12 cellular contexts compared by ENCODE assay signal in genomic region chr9:113582698-113583200, GRCh38.
DNase-seq lines count a peak whose midpoint lies in the region; ATAC-seq and TF ChIP-seq lines count a peak whose summit lies in the region.
"Had no signal": no experiment of that assay in that cellular context is flagged by ENCODE, and none has a peak within 500 bp of the region (broad histone marks: within the 10 kb centered on the region; RNA-seq: fewer than 3 reads in every experiment).

No MANE protein-coding gene starts in this region.

- H3K4me3 ChIP-seq in MM.1S (ENCODE audit: low read length), result no peak overlapping the region; the same call in 1 of the 2 replicates
- no peak overlapping the region for H3K4me3 ChIP-seq in prostate gland

- peak overlapping the region; percentile 36 for H3K4me2 ChIP-seq in MM.1S (ENCODE audit: low read depth, low read length)

- H3K79me2 ChIP-seq in MM.1S (ENCODE audit: low read length), result peaks cover 16% of the 10 kb centered on the region; the same call in 1 of the 2 replicates

- H3K9me3 ChIP-seq in MM.1S (replicated peaks; ENCODE audit: insufficient read depth, low read length), result no peaks in the 10 kb centered on the region
- H3K9me3 ChIP-seq in prostate gland, result no peaks in the 10 kb centered on the region

- no peak overlapping the region for H3K9ac ChIP-seq in MM.1S (ENCODE audit: low read length)

- no peaks in the 10 kb centered on the region for H3K9me2 ChIP-seq in MM.1S (replicated peaks; ENCODE audit: insufficient read depth, low read length)

- H3K4me1 Mint-ChIP-seq in Calu3 (ENCODE audit: low read depth, unreplicated experiment), result peaks cover 36% of the 10 kb centered on the region
- H3K4me1 Mint-ChIP-seq in chondrocyte (ENCODE audit: low read depth), result peaks cover 52% of the 10 kb centered on the region

- H3K4me1 ChIP-seq in MM.1S (ENCODE audit: low read length) (peaks cover 55% of the 10 kb centered on the region), prostate gland (replicated peaks) (peaks cover 36% of the 10 kb centered on the region)

- H3K36me3 Mint-ChIP-seq in Calu3 (ENCODE audit: insufficient read depth, unreplicated experiment) (peaks cover 41% of the 10 kb centered on the region), chondrocyte (ENCODE audit: low read depth) (peaks cover 29% of the 10 kb centered on the region)

- CTCF ChIA-PET in Calu3 (lab: Charles Lee), result interaction anchor here (0.9 kb wide), 1 partner anchor 73 kb away, joined by 3 read pairs; no protein-coding TSS in a partner anchor

- ATAC-seq in HG03342 (IDR thresholded peaks at IDR 0.05; ENCODE audit: unreplicated experiment) (no peak), HG03045 (IDR thresholded peaks at IDR 0.05; ENCODE audit: unreplicated experiment) (no peak)

- H2AFZ ChIP-seq in MM.1S (ENCODE audit: low read length), result no peak overlapping the region

- H3F3A ChIP-seq in MM.1S (ENCODE audit: insufficient read depth, low read length), result peaks cover 39% of the 10 kb centered on the region

- intact Hi-C loops in Calu3 (cut with micrococcal nuclease; ENCODE audit: unreplicated experiment), result loop anchor here (10.0 kb wide), 1 partner anchor 308 kb away; the partner anchor contains the start of genes CDC26 and PRPF4
- intact Hi-C loops in prostate gland (cut with DNase I), result loop anchor here (5.0 to 10.0 kb wide), 2 partner anchors 120 to 308 kb away; partner anchors contain the start of genes CDC26, PRPF4 and RGS3

- no peak for TF ChIP-seq POLR2A in prostate gland (IDR thresholded peaks at IDR 0.05)

- DNase-seq in Calu3 (no peak), MM.1S (no peak), chondrocyte (ENCODE audit: low spot score) (no peak), prostate gland (ENCODE audit: low spot score) (no peak), glomerular visceral epithelial cell (ENCODE audit: extremely low spot score) (no peak)
- DNase-seq: activated CD4-positive, CD25-positive, alpha-beta regulatory T cell treated with anti-CD3 and anti-CD28 coated beads, Interleukin-2, amount 50 U/mL, for 72 hours; NCI-H345; nephron progenitor cell; SIG-M5; stimulated activated CD4-positive, alpha-beta T cell treated with anti-CD3 and anti-CD28 coated beads, Interleukin-12 subunit alpha, Interleukin-12 subunit beta, amount 100 ng/mL, for 4 hours had no signal

- BruUV-seq in Calu3 (replicated peaks; lab: Mats Ljungman, UMichigan), result no TSS peak

- H3K9me3 Mint-ChIP-seq in Calu3 (ENCODE audit: low read depth, unreplicated experiment) (no peaks in the 10 kb centered on the region), chondrocyte (ENCODE audit: low read depth) (no peaks in the 10 kb centered on the region)
- H3K9me3 Mint-ChIP-seq: nephron progenitor cell had no signal

- no peaks in the 10 kb centered on the region for H3K27me3 Mint-ChIP-seq in Calu3 (ENCODE audit: unreplicated experiment)
- H3K27me3 Mint-ChIP-seq in chondrocyte (ENCODE audit: low read depth), result no peaks in the 10 kb centered on the region

- H3K27me3 ChIP-seq in MM.1S (replicated peaks; ENCODE audit: insufficient read depth, low read length) (no peaks in the 10 kb centered on the region), prostate gland (replicated peaks; ENCODE audit: insufficient read depth) (no peaks in the 10 kb centered on the region)

- H4K20me1 ChIP-seq in MM.1S (ENCODE audit: insufficient read depth, low read length), result no peaks in the 10 kb centered on the region

- 45% methylated on average over 6 of the region's 6 CpGs for WGBS in prostate gland

- peak overlapping the region; percentile 64 for H3K4me3 Mint-ChIP-seq in Calu3 (ENCODE audit: low read depth, unreplicated experiment)
- H3K4me3 Mint-ChIP-seq in chondrocyte (ENCODE audit: unreplicated experiment), result no peak overlapping the region
- H3K4me3 Mint-ChIP-seq: nephron progenitor cell had no signal

- H3K27ac Mint-ChIP-seq in Calu3 (ENCODE audit: unreplicated experiment), result peak overlapping the region; percentile 30
- H3K27ac Mint-ChIP-seq in chondrocyte (ENCODE audit: unreplicated experiment), result peak overlapping the region; percentile 5
- H3K27ac Mint-ChIP-seq: nephron progenitor cell had no signal

- no peak for TF ChIP-seq CTCF in Calu3 (IDR thresholded peaks at IDR 0.05; ENCODE audit: unreplicated experiment)
- no peak for TF ChIP-seq CTCF in MM.1S (IDR thresholded peaks at IDR 0.05; ENCODE audit: low read length)
- TF ChIP-seq CTCF in chondrocyte (IDR thresholded peaks at IDR 0.05), result no peak
- no peak for TF ChIP-seq CTCF in prostate gland (IDR thresholded peaks at IDR 0.05)

- peak overlapping the region; percentile 43; the same call in 1 of the 2 replicates for H3K27ac ChIP-seq in MM.1S (ENCODE audit: low read length)
- H3K27ac ChIP-seq in prostate gland, result peak overlapping the region; percentile 80 to 83

- H3K36me3 ChIP-seq in MM.1S (replicated peaks; ENCODE audit: insufficient read depth, low read length), result no peaks in the 10 kb centered on the region
- H3K36me3 ChIP-seq in prostate gland, result peaks cover 0 to 6% of the 10 kb centered on the region in 2 donors
